In the genomic region with DNA sequence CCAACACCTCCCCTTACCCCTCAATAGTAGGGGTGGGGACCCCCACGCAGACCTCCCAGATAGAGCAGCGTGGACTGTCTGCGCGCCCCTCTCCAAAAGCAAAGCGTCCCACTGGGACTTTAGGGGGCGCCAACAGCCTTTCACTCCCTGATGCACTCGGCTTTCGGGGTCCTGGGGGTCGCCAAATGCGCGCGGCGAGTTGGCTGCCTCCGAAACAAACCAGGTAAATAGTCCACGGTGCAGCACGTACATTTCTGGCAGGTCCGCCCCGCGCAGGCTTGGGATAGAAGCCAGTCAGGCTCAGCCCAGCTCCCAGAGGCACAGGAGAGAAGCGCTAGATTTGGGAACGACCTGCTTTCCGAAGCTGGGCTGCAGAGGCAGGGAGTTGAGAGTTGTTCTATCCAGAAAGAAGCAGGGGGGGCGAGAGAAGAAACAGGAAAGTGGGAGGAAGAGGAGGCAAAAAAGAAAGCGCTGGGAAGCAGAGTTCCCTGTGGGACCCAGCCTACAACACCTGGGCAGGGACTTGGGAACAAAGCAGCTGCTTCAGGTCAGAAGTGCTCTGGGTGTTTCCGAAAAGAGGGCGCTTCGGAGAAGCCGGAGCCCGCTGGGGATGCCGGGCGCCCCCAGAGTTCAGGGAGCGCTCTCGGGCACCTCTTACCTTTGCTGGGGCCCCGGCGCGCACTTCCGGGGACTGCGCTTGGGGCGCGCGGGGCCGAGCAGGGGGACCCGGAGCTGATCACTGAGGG, we compare ENCODE assay signal across 8 cellular contexts. TPM values are rescaled to one million over a fixed set of nuclear protein-coding genes. Genes with fewer than 3 reads are reported as not detected.
A peak's percentile ranks its signal among the peaks of the same experiment; 100 is the strongest.
DNase-seq lines count a peak whose midpoint lies in the region; ATAC-seq and TF ChIP-seq lines count a peak whose summit lies in the region.

No MANE protein-coding gene starts in this region.

- peak; percentile 31 for DNase-seq in activated naive CD4-positive, alpha-beta T cell treated with anti-CD3 and anti-CD28 coated beads, Interleukin-2, amount 10 ng/mL, durations not matched to agents 7 days and 5 days
- DNase-seq in activated naive CD4-positive, alpha-beta T cell (lab: John Stamatoyannopoulos, UW): no peak
- DNase-seq in NCI-H226 (peak; percentile 25), mucosa of descending colon (no peak), NCI-H2029 treated with DMSO at 0.1 percent for 48 hours (lab: John Stamatoyannopoulos, UW) (no peak), COLO829 (ENCODE audit: low spot score) (no peak)

- H3K27ac ChIP-seq in ectodermal cell (ENCODE audit: insufficient read depth, low read depth, low read length, poor library complexity, severe bottlenecking): no peak overlapping the region

- H3K4me3 ChIP-seq in ectodermal cell (ENCODE audit: insufficient read depth, low read depth, low read length) (peak overlapping the region; percentile 59), mucosa of descending colon (no peak overlapping the region)

- intact Hi-C loops in mucosa of descending colon (cut with DNase I, micrococcal nuclease): no loop called here

- H3K9me3 Mint-ChIP-seq in activated naive CD4-positive, alpha-beta T cell treated with anti-CD3 and anti-CD28 coated beads, Interleukin-2, amount 10 ng/mL, durations not matched to agents 7 days and 5 days: no peaks in the 10 kb centered on the region

- H3K27me3 ChIP-seq in ectodermal cell (ENCODE audit: control insufficient read depth, insufficient read depth, low read length, poor library complexity, severe bottlenecking): peaks cover 50% of the 10 kb centered on the region

- 1 to 2% methylated on average over 43 of the region's 43 CpGs for WGBS in ectodermal cell, 2 experiments

- peak overlapping the region; percentile 29 for H3K27ac Mint-ChIP-seq in activated naive CD4-positive, alpha-beta T cell treated with anti-CD3 and anti-CD28 coated beads, Interleukin-2, amount 10 ng/mL, durations not matched to agents 7 days and 5 days

- ATAC-seq in mucosa of descending colon (peak; percentile 29), HG02870 (IDR thresholded peaks at IDR 0.05; ENCODE audit: unreplicated experiment) (no peak)

- peaks cover 13% of the 10 kb centered on the region for H3K4me1 ChIP-seq in ectodermal cell (ENCODE audit: control insufficient read depth, insufficient read depth, low read length)
- H3K4me1 ChIP-seq in mucosa of descending colon (ENCODE audit: low read depth): no peaks in the 10 kb centered on the region

- CTCF ChIA-PET in activated naive CD4-positive, alpha-beta T cell treated with anti-CD3 and anti-CD28 coated beads, Interleukin-2, amount 10 ng/mL, durations not matched to agents 7 days and 5 days (lab: Charles Lee): no interaction called here

- peaks cover 61% of the 10 kb centered on the region for H3K27me3 Mint-ChIP-seq in activated naive CD4-positive, alpha-beta T cell treated with anti-CD3 and anti-CD28 coated beads, Interleukin-2, amount 10 ng/mL, durations not matched to agents 7 days and 5 days

- no peaks in the 10 kb centered on the region for H3K9me3 ChIP-seq in ectodermal cell (ENCODE audit: control insufficient read depth, low read length)
- H3K9me3 ChIP-seq in mucosa of descending colon: no peaks in the 10 kb centered on the region

- peak overlapping the region; percentile 76 for H3K4me3 Mint-ChIP-seq in activated naive CD4-positive, alpha-beta T cell treated with anti-CD3 and anti-CD28 coated beads, Interleukin-2, amount 10 ng/mL, durations not matched to agents 7 days and 5 days

- peaks cover 17% of the 10 kb centered on the region for H3K4me1 Mint-ChIP-seq in activated naive CD4-positive, alpha-beta T cell treated with anti-CD3 and anti-CD28 coated beads, Interleukin-2, amount 10 ng/mL, durations not matched to agents 7 days and 5 days

- H3K36me3 ChIP-seq in ectodermal cell (ENCODE audit: control insufficient read depth, insufficient read depth, low read length) (no peaks in the 10 kb centered on the region), mucosa of descending colon (ENCODE audit: low read depth) (no peaks in the 10 kb centered on the region)

- no peak for TF ChIP-seq CTCF in mucosa of descending colon (IDR thresholded peaks at IDR 0.05)

- H3K36me3 Mint-ChIP-seq in activated naive CD4-positive, alpha-beta T cell treated with anti-CD3 and anti-CD28 coated beads, Interleukin-2, amount 10 ng/mL, durations not matched to agents 7 days and 5 days: no peaks in the 10 kb centered on the region

RNA-seq across cellular contexts. Expression of gene EVA1A, which starts 0.5 kb away (rescaled TPM):
- 0.54 TPM for polyA plus RNA-seq in ectodermal cell (2013, experiment 1 of 4)
- polyA plus RNA-seq in ectodermal cell (2013, experiment 2 of 4): 0.52 TPM
- 0.85 TPM for polyA plus RNA-seq in ectodermal cell (2013, experiment 3 of 4)
- polyA plus RNA-seq in ectodermal cell (2013, experiment 4 of 4): 1.7 TPM
- 1 to 10 TPM in 1 of 3 donors, under 1 TPM in 1, not detected in 1; 0.72 to 1.3 TPM for total RNA-seq in mucosa of descending colon

Comparison
In these comparisons a context has a peak if more than half of its experiments do, and no peak if none do; other contexts are left out.
1. DNase-seq: peak in activated naive CD4-positive, alpha-beta T cell treated with anti-CD3 and anti-CD28 coated beads, Interleukin-2, amount 10 ng/mL, durations not matched to agents 7 days and 5 days (single experiment) and NCI-H226 (single experiment); none in activated naive CD4-positive, alpha-beta T cell (0 of 4), mucosa of descending colon (0 of 3), NCI-H2029 treated with DMSO at 0.1 percent for 48 hours (single experiment) and COLO829 (single experiment).